ENCODE assay signal across 25 cellular contexts in genomic region chr14:96201157-96201556, GRCh38. TPM values are rescaled to one million over a fixed set of nuclear protein-coding genes. Genes with fewer than 3 reads are reported as not detected.
"Had no signal": no experiment of that assay in that cellular context is flagged by ENCODE, and none has a peak within 500 bp of the region (broad histone marks: within the 10 kb centered on the region; RNA-seq: fewer than 3 reads in every experiment).

No MANE protein-coding gene starts in this region.

- H3K4me3 ChIP-seq: MG63 had no signal

- FAIRE-seq: HTR-8/SVneo, RCC 7860 had no signal

- H3K4me2 ChIP-seq: SK-N-SH had no signal

- H3K36me3 ChIP-seq: MG63 had no signal

- DNase-seq: Karpas-422, KG1, MG63, NCI-H1092, NCI-H1105 treated with DMSO at 0.1 percent for 48 hours, NCI-H1417 treated with DMSO at 0.1 percent for 48 hours, NCI-H146, NCI-H1694 treated with DMSO at 0.1 percent for 48 hours, NCI-H1930, NCI-H2081, NCI-H2107, NCI-H226, NCI-H446, NCI-H510A, NCI-H524 treated with DMSO at 0.1 percent for 48 hours, NCI-H69, NCI-H774, RPMI8226, SHP77, SK-N-SH, SW 1271 had no signal

- H3K27ac ChIP-seq: HL-60 had no signal

- H3K9ac ChIP-seq: SK-N-SH had no signal

- H3K9me3 ChIP-seq: MG63, SK-N-SH had no signal

- H3K27me3 ChIP-seq: MG63 had no signal

RNA-seq across cellular contexts. Expression of gene BDKRB2, which starts 3.5 kb away (rescaled TPM):
- total RNA-seq: SK-MEL-5 had no signal
